12 cellular contexts compared by ENCODE assay signal in the genomic region with DNA sequence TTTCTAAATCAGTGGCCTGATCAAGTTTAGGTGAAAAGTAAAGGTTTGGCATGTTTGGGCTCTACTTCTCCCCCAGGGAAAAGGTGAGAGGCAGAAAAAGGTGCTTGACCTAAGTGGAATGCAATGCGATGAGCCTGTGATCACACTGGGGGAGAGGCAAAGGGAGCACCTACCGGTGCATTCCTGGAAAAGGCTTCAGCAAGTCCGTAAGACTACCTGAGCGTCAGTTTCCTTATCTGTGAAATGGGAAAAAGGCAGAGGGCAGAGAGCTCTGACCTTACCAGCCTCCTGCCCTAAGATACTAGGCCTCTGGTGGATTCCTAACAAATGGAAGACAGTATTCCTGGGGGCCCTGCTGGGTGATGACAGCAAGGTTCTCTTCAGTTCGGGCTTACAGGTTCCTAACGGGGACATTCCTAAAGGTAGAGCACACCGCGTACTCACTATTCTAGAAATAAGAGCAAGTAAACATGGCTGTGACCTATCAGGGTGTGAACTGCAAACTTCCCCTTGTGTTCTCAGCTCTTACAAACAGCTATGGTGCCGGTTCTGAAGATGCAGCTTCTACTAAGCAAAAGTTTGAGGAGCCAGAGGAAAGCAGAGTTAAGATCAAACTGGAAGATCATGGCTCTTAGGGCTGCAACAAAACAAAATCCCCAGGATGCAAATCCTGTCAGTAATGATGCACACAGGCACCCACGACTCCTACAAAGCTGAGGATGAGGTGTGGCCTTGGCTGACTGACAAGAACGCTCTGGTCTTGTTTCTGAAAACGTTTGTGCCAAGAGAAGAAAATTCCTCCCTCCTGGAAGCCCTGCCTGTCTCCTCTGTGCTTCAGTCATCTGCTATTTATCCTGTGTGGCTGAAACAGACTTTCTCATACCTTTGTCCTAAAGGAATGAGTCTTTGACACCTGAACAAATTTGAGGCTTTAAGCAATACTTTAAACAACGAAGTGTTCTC. TPM values are rescaled to one million over a fixed set of nuclear protein-coding genes. Genes with fewer than 3 reads are reported as not detected.
A peak's percentile ranks its signal among the peaks of the same experiment; 100 is the strongest.
DNase-seq lines count a peak whose midpoint lies in the region; ATAC-seq and TF ChIP-seq lines count a peak whose summit lies in the region.
"Had no signal": no experiment of that assay in that cellular context is flagged by ENCODE, and none has a peak within 500 bp of the region (broad histone marks: within the 10 kb centered on the region; RNA-seq: fewer than 3 reads in every experiment).

No MANE protein-coding gene starts in this region.

- TF ChIP-seq POLR2A in body of pancreas (IDR thresholded peaks at IDR 0.05) = no peak
- no peak for TF ChIP-seq POLR2A in gastrocnemius medialis (IDR thresholded peaks at IDR 0.05)

- no peak overlapping the region for H2AFZ ChIP-seq in hepatocyte

- no peaks in the 10 kb centered on the region for H3K79me2 ChIP-seq in hepatocyte

- in situ Hi-C loops in gastrocnemius medialis (cut with MboI; ENCODE audit: low sequenced_read_pairs in 4 of 4) = no loop called here

- no peak overlapping the region for H3K4me3 ChIP-seq in body of pancreas
- no peak overlapping the region for H3K4me3 ChIP-seq in hepatocyte
- no peak overlapping the region for H3K4me3 ChIP-seq in gastrocnemius medialis

- H3K9me3 ChIP-seq in body of pancreas = no peaks in the 10 kb centered on the region
- no peaks in the 10 kb centered on the region for H3K9me3 ChIP-seq in hepatocyte (ENCODE audit: low read depth)
- no peaks in the 10 kb centered on the region for H3K9me3 ChIP-seq in gastrocnemius medialis

- H3K27ac ChIP-seq in body of pancreas (peak overlapping the region in 2 of 4 donors; percentile 1 to 36), hepatocyte (peak overlapping the region; percentile 83), gastrocnemius medialis (peak overlapping the region; percentile 60 to 75 (median 66))

- H3K4me1 ChIP-seq in body of pancreas = no peaks in the 10 kb centered on the region
- peaks cover 40% of the 10 kb centered on the region for H3K4me1 ChIP-seq in hepatocyte (ENCODE audit: insufficient read depth)
- H3K4me1 ChIP-seq in gastrocnemius medialis = peaks cover 22 to 36% of the 10 kb centered on the region in 2 donors

- DNase-seq in GM03348 (ENCODE audit: low spot score) = peak; percentile 44
- peak in 3 of 4 donors; percentile 22 to 43 (median 29) for DNase-seq in body of pancreas
- DNase-seq in hepatocyte (ENCODE audit: low spot score) = no peak
- DNase-seq in gastrocnemius medialis = peak; percentile 39 to 69
- DNase-seq in NCI-H2107 (lab: John Stamatoyannopoulos, UW) = no peak
- no peak for DNase-seq in UCSD-AML1 (lab: John Stamatoyannopoulos, UW; ENCODE audit: unreplicated experiment)
- DNase-seq: activated CD4-positive, CD25-positive, alpha-beta regulatory T cell treated with anti-CD3 and anti-CD28 coated beads, Interleukin-2, amount 50 U/mL, for 72 hours; CD4-positive, CD25-positive, alpha-beta regulatory T cell; NCI-H1105 treated with DMSO at 0.1 percent for 48 hours had no signal

- intact Hi-C loops in body of pancreas (cut with DNase I) (no loop called here), gastrocnemius medialis (cut with DNase I; ENCODE audit: low total_unique reads) (no loop called here)

- WGBS in body of pancreas, 2 donors = 55 to 60% methylated on average over 13 of the region's 13 CpGs
- 62% methylated on average over 13 of the region's 13 CpGs for WGBS in hepatocyte (ENCODE audit: low lambda C conversion rate, missing lambda C conversion rate)

- ATAC-seq in body of pancreas (peak; percentile 42), gastrocnemius medialis (peak; percentile 68 to 69), GM18502 (IDR thresholded peaks at IDR 0.05; ENCODE audit: poor library complexity, unreplicated experiment) (no peak), HG03520 (IDR thresholded peaks at IDR 0.05; ENCODE audit: unreplicated experiment) (no peak)
- ATAC-seq: stimulated activated memory B cell treated with anti-CD40 and anti-IgM and Interleukin-4, amounts not matched to agents 10 μg/mL and 1 μg/mL and 100 μg/mL, for 72 hours had no signal

- H4K20me1 ChIP-seq in hepatocyte (ENCODE audit: insufficient read depth, poor library complexity, severe bottlenecking) = no peaks in the 10 kb centered on the region

- H3K4me2 ChIP-seq in hepatocyte = no peak overlapping the region

- H3K36me3 ChIP-seq in body of pancreas (replicated peaks in 1 of 2; ENCODE audit: insufficient read depth in 1 of 2, low read depth in 2 of 2) = no peaks in the 10 kb centered on the region
- no peaks in the 10 kb centered on the region for H3K36me3 ChIP-seq in hepatocyte (replicated peaks; ENCODE audit: insufficient read depth, low read depth)
- H3K36me3 ChIP-seq in gastrocnemius medialis = no peaks in the 10 kb centered on the region

- H3K27me3 ChIP-seq in body of pancreas = no peaks in the 10 kb centered on the region
- H3K27me3 ChIP-seq in hepatocyte = no peaks in the 10 kb centered on the region
- H3K27me3 ChIP-seq in gastrocnemius medialis = no peaks in the 10 kb centered on the region

- H3K9me2 ChIP-seq in hepatocyte (replicated peaks; ENCODE audit: insufficient read depth) = no peaks in the 10 kb centered on the region

- TF ChIP-seq CTCF in body of pancreas (IDR thresholded peaks at IDR 0.05) (no peak), hepatocyte (IDR thresholded peaks at IDR 0.05; ENCODE audit: poor library complexity) (no peak), gastrocnemius medialis (IDR thresholded peaks at IDR 0.05 in 4 of 5, conservative IDR thresholded peaks at IDR 0.05 in 1 of 5) (no peak)

RNA-seq across cellular contexts. Expression of gene ACSL5, which starts 13.3 kb away (rescaled TPM):
- total RNA-seq in body of pancreas (1 to 10 TPM; 7.3 to 9.6 TPM), hepatocyte (40.2 and 43.1 TPM in 2 replicates), gastrocnemius medialis (1 to 10 TPM; 2.2 to 4.1 (median 3.1) TPM)
- 22.2 and 22.7 TPM in 2 replicates for polyA plus RNA-seq in hepatocyte

Comparison
In these comparisons a context has a peak if more than half of its experiments do, and no peak if none do; other contexts are left out.
1. DNase-seq: peak in GM03348 (single experiment), body of pancreas (3 of 4) and gastrocnemius medialis (2 of 2); none in hepatocyte (single experiment), NCI-H2107 (single experiment) and UCSD-AML1 (single experiment).
2. ATAC-seq: peak in body of pancreas (single experiment) and gastrocnemius medialis (2 of 2); none in GM18502 (single experiment) and HG03520 (single experiment).